ENCODE assay signal across 8 cellular contexts in the genomic region with DNA sequence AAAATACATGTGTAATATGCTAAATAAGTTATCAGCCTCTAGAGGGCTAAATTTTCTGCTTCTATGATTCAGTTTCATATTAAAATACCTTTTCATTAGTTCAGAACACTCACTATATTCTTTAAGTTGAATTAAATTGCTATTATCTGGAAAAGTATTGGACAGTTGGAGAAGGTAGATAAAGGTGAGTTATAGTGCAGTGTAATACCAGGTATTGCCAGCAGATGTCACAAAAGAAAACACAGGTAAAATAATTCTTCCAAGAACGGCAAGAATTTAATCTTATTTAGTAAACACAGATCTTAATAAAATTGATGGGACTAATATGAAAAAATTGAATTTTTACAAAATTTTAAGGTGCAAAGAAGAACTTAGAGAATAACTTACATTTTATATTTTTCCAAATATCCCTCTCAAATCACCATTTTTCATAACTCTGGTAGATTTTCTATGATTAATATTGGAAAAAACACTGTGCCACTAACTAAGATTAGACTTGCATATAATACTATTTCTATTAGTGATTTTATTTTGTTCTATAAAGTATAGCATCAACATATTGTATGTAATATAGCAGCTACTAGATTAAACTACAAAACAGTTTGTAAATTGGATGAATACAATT. TPM values are rescaled to one million over a fixed set of nuclear protein-coding genes. Genes with fewer than 3 reads are reported as not detected.
DNase-seq lines count a peak whose midpoint lies in the region; ATAC-seq and TF ChIP-seq lines count a peak whose summit lies in the region.

No MANE protein-coding gene starts in this region.

- in situ Hi-C loops in astrocyte of the cerebellum (cut with HindIII; ENCODE audit: low sequenced_read_pairs): no loop called here

- peaks cover 3% of the 10 kb centered on the region for H3K9me3 ChIP-seq in mucosa of descending colon

- H3K4me3 ChIP-seq in Jurkat, Clone E6-1 (ENCODE audit: low read length): no peak overlapping the region
- H3K4me3 ChIP-seq in astrocyte of the cerebellum (ENCODE audit: low read depth, low read length) (no peak overlapping the region), mucosa of descending colon (no peak overlapping the region)

- ATAC-seq in mucosa of descending colon (no peak), HG03095 (IDR thresholded peaks at IDR 0.05; ENCODE audit: unreplicated experiment) (no peak)

- H3K36me3 ChIP-seq in mucosa of descending colon (ENCODE audit: low read depth): no peaks in the 10 kb centered on the region

- H3K4me1 ChIP-seq in mucosa of descending colon (ENCODE audit: low read depth): no peaks in the 10 kb centered on the region

- TF ChIP-seq CTCF in astrocyte of the cerebellum (IDR thresholded peaks at IDR 0.05; ENCODE audit: low read depth, low read length, missing control alignments) (peak; percentile 53), mucosa of descending colon (IDR thresholded peaks at IDR 0.05) (peak; percentile 37)

- intact Hi-C loops in mucosa of descending colon (cut with DNase I, micrococcal nuclease): loop anchor here in 1 of 2 donors (10.0 kb wide), 1 partner anchor 1064 kb away; no protein-coding TSS in a partner anchor

- DNase-seq in DMS53 (lab: John Stamatoyannopoulos, UW) (peak; percentile 38), astrocyte of the cerebellum (ENCODE audit: low read depth) (no peak), mucosa of descending colon (peak in 1 of 3 donors; percentile 25), UCSD-AML1 (lab: John Stamatoyannopoulos, UW; ENCODE audit: unreplicated experiment) (no peak), NCI-H446 treated with DMSO at 0.1 percent for 48 hours (lab: John Stamatoyannopoulos, UW) (no peak)
- peak; percentile 6 for DNase-seq in Jurkat, Clone E6-1 (ENCODE audit: low read depth, low spot score)
- DNase-seq in stimulated activated CD4-positive, alpha-beta T cell treated with anti-CD3 and anti-CD28 coated beads, Interleukin-2, amount 100 ng/mL, for 24 hours: no peak

RNA-seq across cellular contexts. Expression of a gene that starts 1.7 kb away (rescaled TPM):
- not detected for polyA plus RNA-seq in Jurkat, Clone E6-1 (2012; ENCODE audit: insufficient read depth, insufficient read length)
- total RNA-seq in mucosa of descending colon: 1 to 10 TPM in 1 of 3 donors, under 1 TPM in 1, not detected in 1; 0.29 to 4.1 TPM

Comparison
In these comparisons a context has a peak if more than half of its experiments do, and no peak if none do; other contexts are left out.
1. DNase-seq: peak in DMS53 (single experiment) and Jurkat, Clone E6-1 (single experiment); none in astrocyte of the cerebellum (single experiment), stimulated activated CD4-positive, alpha-beta T cell treated with anti-CD3 and anti-CD28 coated beads, Interleukin-2, amount 100 ng/mL, for 24 hours (0 of 2), UCSD-AML1 (single experiment) and NCI-H446 treated with DMSO at 0.1 percent for 48 hours (single experiment).